Comparison of ENCODE assay signal across 30 cellular contexts in the genomic region with DNA sequence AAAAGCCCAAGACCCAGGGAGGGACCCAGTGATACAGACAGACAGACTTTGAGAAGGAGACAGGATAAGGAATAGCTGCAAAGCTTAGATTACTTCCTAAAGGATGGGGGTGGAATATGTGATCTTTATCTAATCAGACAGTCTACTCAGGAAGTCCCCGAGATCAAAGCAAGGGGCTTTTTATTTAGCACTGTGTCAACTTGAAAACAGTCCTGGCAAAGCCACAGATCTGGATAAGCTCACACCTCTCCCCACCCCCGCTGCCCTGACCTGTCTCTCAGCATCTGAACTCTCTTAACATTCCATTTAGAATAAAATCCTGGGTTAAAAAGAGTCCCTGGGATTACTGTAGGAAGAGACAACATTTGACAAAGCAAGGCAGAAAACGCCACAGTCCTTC.
DNase-seq lines count a peak whose midpoint lies in the region; ATAC-seq, FAIRE-seq and TF ChIP-seq lines count a peak whose summit lies in the region.
"Had no signal": no experiment of that assay in that cellular context is flagged by ENCODE, and none has a peak within 500 bp of the region (broad histone marks: within the 10 kb centered on the region; RNA-seq: fewer than 3 reads in every experiment).

No MANE protein-coding gene starts in this region.

- POLR2A ChIA-PET in HepG2 (lab: Yijun Ruan, JAX) = no interaction called here

- BruUV-seq in HepG2 (replicated peaks; lab: Mats Ljungman, UMichigan) = no TSS peak

- ATAC-seq in HepG2 (peak; percentile 45; the same call in 2 of the 3 replicates), right lobe of liver (no peak)
- ATAC-seq in activated T-helper 17 cell treated with anti-CD3 and anti-CD28 coated beads, Interleukin-2, amount 50 U/mL, for 72 hours (replicated peaks) = peak; percentile 29
- ATAC-seq: left ventricle myocardium superior, mucosa of descending colon had no signal

- no peak overlapping the region for H2AFZ ChIP-seq in HepG2 (ENCODE audit: low read length)

- H3K4me3 ChIP-seq in HepG2 (replicated peaks in 1 of 3; ENCODE audit: insufficient read depth in 1 of 3, low read depth in 2 of 3, low read length in 3 of 3) (no peak overlapping the region), right lobe of liver (no peak overlapping the region)
- H3K4me3 ChIP-seq: dorsolateral prefrontal cortex, mucosa of descending colon, prostate gland, transverse colon had no signal

- H3K9me3 ChIP-seq in HepG2 (ENCODE audit: low read length) (peaks cover 1% of the 10 kb centered on the region), right lobe of liver (no peaks in the 10 kb centered on the region)
- H3K9me3 ChIP-seq: mucosa of descending colon, prostate gland, transverse colon had no signal

- intact Hi-C loops in HepG2 (cut with micrococcal nuclease; ENCODE audit: unreplicated experiment) = loop anchor here (10.0 kb wide), 1 partner anchor 462 kb away; a partner anchor contains a TSS
- intact Hi-C loops in right lobe of liver (cut with DNase I) = no loop called here

- H3K36me3 ChIP-seq in HepG2 (replicated peaks in 1 of 2; ENCODE audit: control insufficient read depth in 1 of 2, insufficient read depth in 2 of 2, low read length in 2 of 2) (no peaks in the 10 kb centered on the region), right lobe of liver (no peaks in the 10 kb centered on the region)
- H3K36me3 ChIP-seq: prostate gland, transverse colon had no signal

- 22% methylated on average over 3 of the region's 3 CpGs for WGBS in HepG2 (ENCODE audit: low lambda C conversion rate)
- WGBS in right lobe of liver (ENCODE audit: insufficient coverage, low coverage, low lambda C conversion rate, missing lambda C conversion rate) = 38% methylated on average over 2 of the region's 3 CpGs

- TF ChIP-seq RAD21 in HepG2 (CRISPR knock-in tag; IDR thresholded peaks at IDR 0.05) = no peak

- TF ChIP-seq EP300 in HepG2 (IDR thresholded peaks at IDR 0.05; ENCODE audit: low read depth in 2 of 2, low read length in 2 of 2) = peak in 1 of 2 experiments; percentile 49; a peak in 1 of 4 replicates
- TF ChIP-seq EP300 in HepG2 (CRISPR knock-in tag; IDR thresholded peaks at IDR 0.05; ENCODE audit: borderline replicate concordance) = no peak

- no peak overlapping the region for H3K4me3 Mint-ChIP-seq in activated T-helper 17 cell treated with anti-CD3 and anti-CD28 coated beads, Interleukin-2, amount 50 U/mL, for 72 hours
- H3K4me3 Mint-ChIP-seq in nephron progenitor cell = no peak overlapping the region
- H3K4me3 Mint-ChIP-seq: activated naive CD4-positive, alpha-beta T cell treated with anti-CD3 and anti-CD28 coated beads, Interleukin-2, amount 10 ng/mL, durations not matched to agents 7 days and 5 days; activated T-cell treated with anti-CD3 and anti-CD28 coated beads, Interleukin-2, amount 50 U/mL, for 24 hours; central memory CD8-positive, alpha-beta T cell; HFFc6; immature natural killer cell had no signal

- no peak overlapping the region for H3K9ac ChIP-seq in HepG2 (ENCODE audit: insufficient read depth, low read depth, low read length)

- no peak overlapping the region for H3K27ac ChIP-seq in HepG2 (ENCODE audit: extremely low read length, insufficient read depth, low read length)
- no peak overlapping the region for H3K27ac ChIP-seq in right lobe of liver
- H3K27ac ChIP-seq: C4-2B, dorsolateral prefrontal cortex, epithelial cell of prostate, prostate gland had no signal

- CTCF ChIA-PET in HepG2 (lab: Yijun Ruan, JAX; ENCODE audit: low intra/inter-chr PET ratio, low total read pairs) = no interaction called here

- peaks cover 7% of the 10 kb centered on the region for H3K27me3 Mint-ChIP-seq in activated T-helper 17 cell treated with anti-CD3 and anti-CD28 coated beads, Interleukin-2, amount 50 U/mL, for 72 hours
- no peaks in the 10 kb centered on the region for H3K27me3 Mint-ChIP-seq in nephron progenitor cell (ENCODE audit: low read depth, poor library complexity)
- H3K27me3 Mint-ChIP-seq: activated naive CD4-positive, alpha-beta T cell treated with anti-CD3 and anti-CD28 coated beads, Interleukin-2, amount 10 ng/mL, durations not matched to agents 7 days and 5 days had no signal

- H3K4me2 ChIP-seq in HepG2 (ENCODE audit: low read depth, low read length) = peak overlapping the region; percentile 31

- no peaks in the 10 kb centered on the region for H3K79me2 ChIP-seq in HepG2 (ENCODE audit: insufficient read depth, low read length)

- no peak overlapping the region for H3K27ac Mint-ChIP-seq in activated T-helper 17 cell treated with anti-CD3 and anti-CD28 coated beads, Interleukin-2, amount 50 U/mL, for 72 hours
- H3K27ac Mint-ChIP-seq in nephron progenitor cell = peak overlapping the region; percentile 88
- H3K27ac Mint-ChIP-seq: activated naive CD4-positive, alpha-beta T cell treated with anti-CD3 and anti-CD28 coated beads, Interleukin-2, amount 10 ng/mL, durations not matched to agents 7 days and 5 days; activated T-cell treated with anti-CD3 and anti-CD28 coated beads, Interleukin-2, amount 50 U/mL, for 24 hours; HFFc6; immature natural killer cell had no signal

- peak; percentile 90 for DNase-seq in HepG2 (ENCODE audit: low spot score)
- no peak for DNase-seq in right lobe of liver
- no peak for DNase-seq in nephron progenitor cell
- no peak for DNase-seq in AG08396 (ENCODE audit: low spot score)
- no peak for DNase-seq in A172 (ENCODE audit: low spot score)
- DNase-seq in GM13977 (ENCODE audit: low spot score) = no peak
- DNase-seq in middle frontal gyrus (ENCODE audit: extremely low spot score, low spot score) = no peak
- DNase-seq: activated CD4-positive, CD25-positive, alpha-beta regulatory T cell treated with anti-CD3 and anti-CD28 coated beads, Interleukin-2, amount 50 U/mL, for 72 hours; activated naive CD4-positive, alpha-beta T cell treated with anti-CD3 and anti-CD28 coated beads, Interleukin-2, amount 10 ng/mL, durations not matched to agents 7 days and 5 days; activated T-cell treated with anti-CD3 and anti-CD28 coated beads, Interleukin-2, amount 50 U/mL, for 24 hours; anterior cingulate cortex; dorsolateral prefrontal cortex; HFFc6; immature natural killer cell; left ventricle myocardium superior; mucosa of descending colon; NCI-H1092; NCI-H2029; Right ventricle myocardium superior; small intestine; stimulated activated naive CD4-positive, alpha-beta T cell; SW 1271; transverse colon had no signal

- no peaks in the 10 kb centered on the region for H3K36me3 Mint-ChIP-seq in activated T-helper 17 cell treated with anti-CD3 and anti-CD28 coated beads, Interleukin-2, amount 50 U/mL, for 72 hours (ENCODE audit: low read depth)
- peaks cover 15% of the 10 kb centered on the region for H3K36me3 Mint-ChIP-seq in nephron progenitor cell (ENCODE audit: low read depth)
- H3K36me3 Mint-ChIP-seq: activated naive CD4-positive, alpha-beta T cell treated with anti-CD3 and anti-CD28 coated beads, Interleukin-2, amount 10 ng/mL, durations not matched to agents 7 days and 5 days; immature natural killer cell had no signal

- H3K4me1 ChIP-seq in HepG2 (ENCODE audit: insufficient read depth, low read length) (peaks cover 37% of the 10 kb centered on the region), right lobe of liver (no peaks in the 10 kb centered on the region)
- H3K4me1 ChIP-seq: prostate gland, transverse colon had no signal

- no peaks in the 10 kb centered on the region for H3K9me3 Mint-ChIP-seq in activated T-helper 17 cell treated with anti-CD3 and anti-CD28 coated beads, Interleukin-2, amount 50 U/mL, for 72 hours
- peaks cover 18% of the 10 kb centered on the region for H3K9me3 Mint-ChIP-seq in nephron progenitor cell
- H3K9me3 Mint-ChIP-seq: activated naive CD4-positive, alpha-beta T cell treated with anti-CD3 and anti-CD28 coated beads, Interleukin-2, amount 10 ng/mL, durations not matched to agents 7 days and 5 days; HFFc6 had no signal

- H4K20me1 ChIP-seq in HepG2 (ENCODE audit: insufficient read depth, low read length) = no peaks in the 10 kb centered on the region

- H3K27me3 ChIP-seq in HepG2 (ENCODE audit: control insufficient read depth in 1 of 2, insufficient read depth in 2 of 2, low read length in 2 of 2) = no peaks in the 10 kb centered on the region
- no peaks in the 10 kb centered on the region for H3K27me3 ChIP-seq in right lobe of liver
- H3K27me3 ChIP-seq: dorsolateral prefrontal cortex, transverse colon had no signal

- peaks cover 4% of the 10 kb centered on the region for H3K4me1 Mint-ChIP-seq in activated T-helper 17 cell treated with anti-CD3 and anti-CD28 coated beads, Interleukin-2, amount 50 U/mL, for 72 hours
- peaks cover 20% of the 10 kb centered on the region for H3K4me1 Mint-ChIP-seq in nephron progenitor cell
- H3K4me1 Mint-ChIP-seq: activated naive CD4-positive, alpha-beta T cell treated with anti-CD3 and anti-CD28 coated beads, Interleukin-2, amount 10 ng/mL, durations not matched to agents 7 days and 5 days; immature natural killer cell had no signal

- in situ Hi-C loops in HepG2 (cut with HindIII; ENCODE audit: extremely low pct_ligation_motif_present, low pct_unique_long_range_greater_than_20kb) = loop anchor here (5.0 kb wide), 1 partner anchor 225 kb away; no protein-coding TSS in a partner anchor
- in situ Hi-C loops in GM13977 (cut with MboI; ENCODE audit: low pct_unique_long_range_greater_than_20kb, low sequenced_read_pairs, unreplicated experiment) = no loop called here

- TF ChIP-seq CTCF in HepG2 (CRISPR knock-in tag; IDR thresholded peaks at IDR 0.05) (no peak), right lobe of liver (IDR thresholded peaks at IDR 0.05) (no peak), nephron progenitor cell (IDR thresholded peaks at IDR 0.05) (no peak), GM13977 (IDR thresholded peaks at IDR 0.05; ENCODE audit: extremely low read depth, insufficient read depth, missing control alignments) (no peak)

- no peak for FAIRE-seq in HepG2 (lab: Jason Lieb, UNC)
- FAIRE-seq: D721Med, GM19239, small intestine had no signal

- TF ChIP-seq POLR2A in HepG2 (IDR thresholded peaks at IDR 0.05; ENCODE audit: insufficient read depth in 1 of 2, low read depth in 2 of 2, low read length in 2 of 2) (no peak), right lobe of liver (IDR thresholded peaks at IDR 0.05) (no peak)

TF ChIP-seq in HepG2, 621 proteins besides CTCF, POLR2A, EP300 and RAD21 (continues in another document):
- TF ChIP-seq SIN3A (IDR thresholded peaks at IDR 0.05; ENCODE audit: borderline replicate concordance, low read depth, low read length) (no peak), MAFG (CRISPR knock-in tag; IDR thresholded peaks at IDR 0.05) (no peak), RARA (CRISPR knock-in tag; IDR thresholded peaks at IDR 0.05) (peak; percentile 50; the same call in 1 of the 2 replicates), TGIF2 (CRISPR knock-in tag; IDR thresholded peaks at IDR 0.05) (no peak), WIZ (CRISPR knock-in tag; IDR thresholded peaks at IDR 0.05) (no peak), SMARCC2 (IDR thresholded peaks at IDR 0.05) (no peak), ATF1 (CRISPR knock-in tag; IDR thresholded peaks at IDR 0.05) (no peak)

Comparison
In these comparisons a context has a peak if more than half of its experiments do, and no peak if none do; other contexts are left out.
1. ATAC-seq: peak in HepG2 (single experiment) and activated T-helper 17 cell treated with anti-CD3 and anti-CD28 coated beads, Interleukin-2, amount 50 U/mL, for 72 hours (single experiment); none in right lobe of liver (0 of 4).